ENCODE assay signal across 8 cellular contexts in the genomic region with DNA sequence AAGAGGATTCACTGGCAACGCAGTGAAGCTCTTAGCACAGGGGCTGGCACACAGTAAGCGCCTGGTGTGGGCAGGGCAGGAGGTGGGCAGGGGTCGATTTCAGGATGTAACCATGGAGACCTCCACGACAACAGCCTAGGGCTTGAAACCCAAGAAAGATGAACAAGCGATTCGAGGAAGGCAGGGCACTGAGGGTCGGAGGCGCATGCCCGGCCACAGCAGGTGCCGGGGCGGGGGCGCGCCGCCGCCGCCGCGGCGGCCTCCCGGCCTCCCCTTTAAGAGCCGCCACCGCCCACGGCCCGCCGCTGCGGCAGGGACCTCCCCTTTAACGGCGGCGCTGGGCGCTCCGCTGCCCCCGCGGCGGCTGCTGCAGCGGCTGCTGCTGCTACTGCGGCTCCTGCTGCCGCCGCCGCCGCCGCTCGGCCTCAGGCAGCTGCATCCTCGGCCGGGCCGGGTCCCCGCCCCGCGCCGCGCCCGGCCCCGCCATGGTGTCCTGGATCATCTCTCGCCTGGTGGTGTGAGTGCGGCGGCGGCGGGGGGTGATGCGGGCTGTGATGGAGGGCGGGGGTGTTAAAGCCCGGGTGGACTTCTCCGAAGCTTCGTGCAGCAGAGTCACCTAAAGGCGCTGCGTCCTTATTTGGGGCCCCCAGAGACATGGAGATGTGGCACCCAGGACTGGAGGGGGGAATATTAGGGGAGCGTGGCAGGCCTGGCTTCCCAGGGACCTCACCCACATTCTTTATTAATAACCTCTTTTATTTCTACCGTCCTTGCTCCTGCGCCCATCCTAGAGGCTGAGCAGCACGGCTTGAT. TPM values are rescaled to one million over a fixed set of nuclear protein-coding genes. Genes with fewer than 3 reads are reported as not detected.
DNase-seq lines count a peak whose midpoint lies in the region; ATAC-seq lines count a peak whose summit lies in the region.

A gene with protein sequence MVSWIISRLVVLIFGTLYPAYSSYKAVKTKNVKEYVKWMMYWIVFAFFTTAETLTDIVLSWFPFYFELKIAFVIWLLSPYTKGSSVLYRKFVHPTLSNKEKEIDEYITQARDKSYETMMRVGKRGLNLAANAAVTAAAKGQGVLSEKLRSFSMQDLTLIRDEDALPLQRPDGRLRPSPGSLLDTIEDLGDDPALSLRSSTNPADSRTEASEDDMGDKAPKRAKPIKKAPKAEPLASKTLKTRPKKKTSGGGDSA (plus strand): TSS at position 334 of the 813 bp plus-strand sequence. CDS start 152 bp downstream, at position 486.

- peak; percentile 82 for DNase-seq in DMS53 (lab: John Stamatoyannopoulos, UW)
- peak; percentile 73 for DNase-seq in NAMALWA (ENCODE audit: low spot score)
- peak; percentile 16 to 22 (median 18) for DNase-seq in activated CD4-positive, CD25-positive, alpha-beta regulatory T cell (lab: John Stamatoyannopoulos, UW)
- DNase-seq in cerebellum (ENCODE audit: low spot score): peak; percentile 89
- DNase-seq in kidney glomerular epithelial cell (lab: John Stamatoyannopoulos, UW): peak; percentile 26
- peak; percentile 54 to 65 for DNase-seq in stimulated activated CD4-positive, alpha-beta T cell treated with anti-CD3 and anti-CD28 coated beads, Interleukin-2, amount 100 ng/mL, for 48 hours
- no peak for DNase-seq in DMS153 (lab: John Stamatoyannopoulos, UW)

- ATAC-seq in GM21737 (IDR thresholded peaks at IDR 0.05; ENCODE audit: unreplicated experiment): peak; percentile 80

RNA-seq across cellular contexts. Expression of the gene that starts here (rescaled TPM):
- total RNA-seq in cerebellum: 40.3 TPM
